ENCODE assay signal across 1 cellular context in the genomic region with DNA sequence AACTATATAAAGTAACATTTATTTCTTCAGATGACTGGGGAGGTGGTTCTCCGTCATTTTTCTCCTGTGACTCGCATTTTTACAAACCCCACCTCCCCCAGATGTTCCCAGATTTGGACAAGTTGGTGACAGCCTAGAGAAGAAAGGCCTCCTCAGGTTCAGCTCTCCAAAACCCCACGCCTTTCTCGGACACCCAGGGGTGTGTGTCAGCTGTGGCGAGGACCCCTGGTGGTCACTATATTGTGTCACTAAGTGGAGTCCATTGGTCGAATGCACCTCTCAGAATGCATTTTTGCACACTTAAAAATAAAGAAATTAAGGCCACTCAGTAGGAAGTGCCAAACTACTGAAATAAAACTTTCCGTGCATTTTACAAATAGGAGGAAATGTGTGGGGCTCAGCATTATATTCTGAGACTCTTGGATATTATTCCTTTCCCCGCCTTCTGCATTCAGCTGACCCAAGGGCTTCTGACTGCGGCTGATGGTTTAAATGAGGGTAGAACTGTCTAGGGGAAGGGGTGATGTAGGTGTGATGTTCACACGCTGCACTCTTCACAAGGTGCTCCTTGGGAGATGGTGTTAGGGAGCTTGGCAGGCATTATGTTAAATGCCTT.
TF ChIP-seq lines count a peak whose summit lies in the region.

No MANE protein-coding gene starts in this region.

TF ChIP-seq in SK-N-SH treated with all-trans-retinoic acid at 6 μM for 48 hours, 23 proteins besides CTCF, POLR2A, EP300 and RAD21 (continued from another document):
- TF ChIP-seq, protein P1, sequence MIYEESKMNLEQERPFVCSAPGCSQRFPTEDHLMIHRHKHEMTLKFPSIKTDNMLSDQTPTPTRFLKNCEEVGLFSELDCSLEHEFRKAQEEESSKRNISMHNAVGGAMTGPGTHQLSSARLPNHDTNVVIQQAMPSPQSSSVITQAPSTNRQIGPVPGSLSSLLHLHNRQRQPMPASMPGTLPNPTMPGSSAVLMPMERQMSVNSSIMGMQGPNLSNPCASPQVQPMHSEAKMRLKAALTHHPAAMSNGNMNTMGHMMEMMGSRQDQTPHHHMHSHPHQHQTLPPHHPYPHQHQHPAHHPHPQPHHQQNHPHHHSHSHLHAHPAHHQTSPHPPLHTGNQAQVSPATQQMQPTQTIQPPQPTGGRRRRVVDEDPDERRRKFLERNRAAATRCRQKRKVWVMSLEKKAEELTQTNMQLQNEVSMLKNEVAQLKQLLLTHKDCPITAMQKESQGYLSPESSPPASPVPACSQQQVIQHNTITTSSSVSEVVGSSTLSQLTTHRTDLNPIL (CRISPR knock-in tag; IDR thresholded peaks at IDR 0.05; ENCODE audit: low read depth): no peak
- TF ChIP-seq OSR1 (CRISPR knock-in tag; IDR thresholded peaks at IDR 0.05) (no peak), SNAI2 (CRISPR knock-in tag; IDR thresholded peaks at IDR 0.05) (no peak), ZNF8 (CRISPR knock-in tag; IDR thresholded peaks at IDR 0.05) (no peak), ZC3H10 (CRISPR knock-in tag; IDR thresholded peaks at IDR 0.05) (no peak), ESRRG (CRISPR knock-in tag; IDR thresholded peaks at IDR 0.05) (no peak), ZNF565 (CRISPR knock-in tag; conservative IDR thresholded peaks at IDR 0.05; ENCODE audit: low read depth) (no peak), ZNF70 (CRISPR knock-in tag; IDR thresholded peaks at IDR 0.05) (no peak), ARNTL (CRISPR knock-in tag; IDR thresholded peaks at IDR 0.05; ENCODE audit: borderline replicate concordance, low read depth) (no peak), PPARA (CRISPR knock-in tag; IDR thresholded peaks at IDR 0.05; ENCODE audit: borderline replicate concordance) (no peak)
- TF ChIP-seq, protein P2, sequence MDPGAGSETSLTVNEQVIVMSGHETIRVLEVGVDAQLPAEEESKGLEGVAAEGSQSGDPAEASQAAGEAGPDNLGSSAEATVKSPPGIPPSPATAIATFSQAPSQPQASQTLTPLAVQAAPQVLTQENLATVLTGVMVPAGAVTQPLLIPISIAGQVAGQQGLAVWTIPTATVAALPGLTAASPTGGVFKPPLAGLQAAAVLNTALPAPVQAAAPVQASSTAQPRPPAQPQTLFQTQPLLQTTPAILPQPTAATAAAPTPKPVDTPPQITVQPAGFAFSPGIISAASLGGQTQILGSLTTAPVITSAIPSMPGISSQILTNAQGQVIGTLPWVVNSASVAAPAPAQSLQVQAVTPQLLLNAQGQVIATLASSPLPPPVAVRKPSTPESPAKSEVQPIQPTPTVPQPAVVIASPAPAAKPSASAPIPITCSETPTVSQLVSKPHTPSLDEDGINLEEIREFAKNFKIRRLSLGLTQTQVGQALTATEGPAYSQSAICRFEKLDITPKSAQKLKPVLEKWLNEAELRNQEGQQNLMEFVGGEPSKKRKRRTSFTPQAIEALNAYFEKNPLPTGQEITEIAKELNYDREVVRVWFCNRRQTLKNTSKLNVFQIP (CRISPR knock-in tag; IDR thresholded peaks at IDR 0.05; ENCODE audit: borderline replicate concordance, low read depth): no peak
- TF ChIP-seq, protein P3, sequence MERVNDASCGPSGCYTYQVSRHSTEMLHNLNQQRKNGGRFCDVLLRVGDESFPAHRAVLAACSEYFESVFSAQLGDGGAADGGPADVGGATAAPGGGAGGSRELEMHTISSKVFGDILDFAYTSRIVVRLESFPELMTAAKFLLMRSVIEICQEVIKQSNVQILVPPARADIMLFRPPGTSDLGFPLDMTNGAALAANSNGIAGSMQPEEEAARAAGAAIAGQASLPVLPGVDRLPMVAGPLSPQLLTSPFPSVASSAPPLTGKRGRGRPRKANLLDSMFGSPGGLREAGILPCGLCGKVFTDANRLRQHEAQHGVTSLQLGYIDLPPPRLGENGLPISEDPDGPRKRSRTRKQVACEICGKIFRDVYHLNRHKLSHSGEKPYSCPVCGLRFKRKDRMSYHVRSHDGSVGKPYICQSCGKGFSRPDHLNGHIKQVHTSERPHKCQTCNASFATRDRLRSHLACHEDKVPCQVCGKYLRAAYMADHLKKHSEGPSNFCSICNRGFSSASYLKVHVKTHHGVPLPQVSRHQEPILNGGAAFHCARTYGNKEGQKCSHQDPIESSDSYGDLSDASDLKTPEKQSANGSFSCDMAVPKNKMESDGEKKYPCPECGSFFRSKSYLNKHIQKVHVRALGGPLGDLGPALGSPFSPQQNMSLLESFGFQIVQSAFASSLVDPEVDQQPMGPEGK (CRISPR knock-in tag; IDR thresholded peaks at IDR 0.05; ENCODE audit: borderline replicate concordance): no peak
